ENCODE assay signal across 18 cellular contexts in the genomic region with DNA sequence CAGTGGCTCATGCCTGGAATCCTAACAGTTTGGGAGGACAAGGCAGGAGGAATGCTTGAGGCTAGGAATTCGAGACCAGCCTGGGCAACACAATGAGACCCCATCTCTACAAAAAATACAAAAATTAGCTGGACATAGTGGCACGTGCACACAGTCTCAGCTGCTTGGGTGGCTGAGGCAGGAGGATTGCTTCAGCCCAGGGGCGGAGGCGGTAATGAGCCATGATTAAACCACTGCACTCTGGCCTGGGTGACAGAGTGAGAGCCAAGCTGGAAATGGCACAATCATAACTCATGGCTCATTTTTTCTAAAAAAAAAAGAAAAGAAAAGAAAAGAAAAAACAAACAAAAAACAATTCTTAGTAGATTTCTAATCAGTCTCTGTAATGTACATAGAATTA.
DNase-seq lines count a peak whose midpoint lies in the region; TF ChIP-seq lines count a peak whose summit lies in the region.
"Had no signal": no experiment of that assay in that cellular context is flagged by ENCODE, and none has a peak within 500 bp of the region (broad histone marks: within the 10 kb centered on the region; RNA-seq: fewer than 3 reads in every experiment).

No MANE protein-coding gene starts in this region.

- no peaks in the 10 kb centered on the region for H3K36me3 ChIP-seq in colonic mucosa
- no peaks in the 10 kb centered on the region for H3K36me3 ChIP-seq in transverse colon
- H3K36me3 ChIP-seq: Peyer's patch had no signal

- no peak for TF ChIP-seq EP300 in transverse colon (IDR thresholded peaks at IDR 0.05; ENCODE audit: low read depth)

- H3K27me3 ChIP-seq in colonic mucosa: no peaks in the 10 kb centered on the region
- H3K27me3 ChIP-seq in transverse colon: no peaks in the 10 kb centered on the region
- H3K27me3 ChIP-seq: Peyer's patch had no signal

- no peaks in the 10 kb centered on the region for H3K9me3 ChIP-seq in colonic mucosa
- H3K9me3 ChIP-seq in transverse colon: no peaks in the 10 kb centered on the region
- H3K9me3 ChIP-seq: Peyer's patch had no signal

- no peak for TF ChIP-seq POLR2A in transverse colon (IDR thresholded peaks at IDR 0.05)

- peak; percentile 22 for DNase-seq in colonic mucosa
- DNase-seq in fibroblast of the aortic adventitia (ENCODE audit: low read depth): peak; percentile 12
- DNase-seq in posterior vena cava (ENCODE audit: low spot score): peak; percentile 81
- DNase-seq in transverse colon: peak; percentile 57
- no peak for DNase-seq in inferior parietal cortex (ENCODE audit: extremely low spot score)
- no peak for DNase-seq in DMS79 (lab: John Stamatoyannopoulos, UW)
- no peak for DNase-seq in NCI-H82 treated with DMSO at 0.1 percent for 48 hours (lab: John Stamatoyannopoulos, UW; ENCODE audit: unreplicated experiment)
- DNase-seq: CD4-positive, CD25-positive, alpha-beta regulatory T cell; DMS79 treated with DMSO at 0.1 percent for 48 hours; H7; HFFc6; KG1; NCI-H1092; NCI-H1436 treated with DMSO at 0.1 percent for 48 hours; NCI-H1930; NCI-H69; Peyer's patch had no signal

- WGBS in transverse colon (ENCODE audit: low coverage in 1 of 2), 2 donors: 30 to 38% methylated on average over 4 of the region's 4 CpGs

- H3K27ac ChIP-seq in colonic mucosa (no peak overlapping the region), transverse colon (no peak overlapping the region)
- H3K27ac ChIP-seq: HL-60, Peyer's patch had no signal

- H3K9ac ChIP-seq in colonic mucosa (ENCODE audit: low read depth in 2 of 2, low read length in 2 of 2): no peak overlapping the region

- H3K4me3 ChIP-seq in colonic mucosa (no peak overlapping the region), fibroblast of the aortic adventitia (ENCODE audit: low read depth, low read length) (no peak overlapping the region), transverse colon (no peak overlapping the region)
- H3K4me3 ChIP-seq: Peyer's patch had no signal

- in situ Hi-C loops in transverse colon (cut with MboI; ENCODE audit: low pct_ligation_motif_present in 1 of 4, low pct_unique_long_range_greater_than_20kb in 1 of 4, low sequenced_read_pairs in 3 of 4): no loop called here

- TF ChIP-seq CTCF in colonic mucosa (IDR thresholded peaks at IDR 0.05) (no peak), fibroblast of the aortic adventitia (IDR thresholded peaks at IDR 0.05; ENCODE audit: insufficient read depth, low read length) (no peak), transverse colon (IDR thresholded peaks at IDR 0.05) (no peak)

- intact Hi-C loops in colonic mucosa (cut with DNase I) (no loop called here), posterior vena cava (cut with DNase I) (no loop called here), transverse colon (cut with DNase I; ENCODE audit: low total_unique reads) (no loop called here)

- H3K4me1 ChIP-seq in colonic mucosa (no peaks in the 10 kb centered on the region), transverse colon (peaks cover 0 to 7% (median 3%) of the 10 kb centered on the region in 4 donors)
- H3K4me1 ChIP-seq: Peyer's patch had no signal

Comparison
In these comparisons a context has a peak if more than half of its experiments do, and no peak if none do; other contexts are left out.
1. DNase-seq: peak in colonic mucosa (single experiment), fibroblast of the aortic adventitia (single experiment), posterior vena cava (single experiment) and transverse colon (single experiment); none in inferior parietal cortex (single experiment), DMS79 (single experiment) and NCI-H82 treated with DMSO at 0.1 percent for 48 hours (single experiment).